33 cellular contexts compared by ENCODE assay signal in genomic region chr6:20255428-20255827, GRCh38.
"Had no signal": no experiment of that assay in that cellular context is flagged by ENCODE, and none has a peak within 500 bp of the region (broad histone marks: within the 10 kb centered on the region; RNA-seq: fewer than 3 reads in every experiment).

No MANE protein-coding gene starts in this region.

- H3K4me3 ChIP-seq: adrenal gland, ascending aorta, body of pancreas, breast epithelium, cardiac muscle cell had no signal

- ATAC-seq: activated naive CD4-positive, alpha-beta T cell treated with anti-CD3 and anti-CD28 coated beads, Interleukin-2, amount 50 U/mL, for 72 hours; activated naive CD8-positive, alpha-beta T cell treated with anti-CD3 and anti-CD28 coated beads, Interleukin-2, amount 50 U/mL, for 24 hours; activated T-cell treated with anti-CD3 and anti-CD28 coated beads, Interleukin-2, amount 50 U/mL, for 4 hours; activated T-cell treated with anti-CD3 and anti-CD28 coated beads, Interleukin-2, amount 50 U/mL, for 72 hours; activated T-helper 17 cell treated with anti-CD3 and anti-CD28 coated beads, Interleukin-2, amount 50 U/mL, for 72 hours; body of pancreas had no signal

- FAIRE-seq: astrocyte, bronchial epithelial cell had no signal

- H3K27ac ChIP-seq: adrenal gland, ascending aorta, body of pancreas, brain microvascular endothelial cell, breast epithelium, cardiac muscle cell had no signal

- DNase-seq: activated effector memory CD4-positive, alpha-beta T cell treated with anti-CD3 and anti-CD28 coated beads, Interleukin-2, amount 50 U/mL, for 16 hours; activated effector memory CD4-positive, alpha-beta T cell treated with Interleukin-2 at 50 U/mL for 16 hours; activated gamma-delta T cell; activated gamma-delta T cell treated with Interleukin-2 at 50 U/mL for 16 hours; activated naive CD4-positive, alpha-beta T cell; activated naive CD4-positive, alpha-beta T cell treated with anti-CD3 and anti-CD28 coated beads for 36 hours; activated naive CD4-positive, alpha-beta T cell treated with anti-CD3 and anti-CD28 coated beads, Interleukin-2, amount 10 ng/mL, durations not matched to agents 7 days and 5 days; activated naive CD4-positive, alpha-beta T cell treated with anti-CD3 and anti-CD28 coated beads, Interleukin-2, amount 50 U/mL, for 16 hours; activated naive CD4-positive, alpha-beta T cell treated with Interleukin-2 at 50 U/mL for 16 hours; activated naive CD8-positive, alpha-beta T cell treated with anti-CD3 and anti-CD28 coated beads for 36 hours; activated naive CD8-positive, alpha-beta T cell treated with anti-CD3 and anti-CD28 coated beads, Interleukin-2, amount 10 ng/mL, durations not matched to agents 7 days and 5 days; activated naive CD8-positive, alpha-beta T cell treated with anti-CD3 and anti-CD28 coated beads, Interleukin-2, amount 50 U/mL, for 24 hours; activated T-cell treated with anti-CD3 and anti-CD28 coated beads, Interleukin-2, amount 50 U/mL, for 24 hours; activated T-cell treated with anti-CD3 and anti-CD28 coated beads, Interleukin-2, amount 50 U/mL, for 4 hours; activated T-cell treated with anti-CD3 and anti-CD28 coated beads, Interleukin-2, amount 50 U/mL, for 48 hours; activated T-cell treated with anti-CD3 and anti-CD28 coated beads, Interleukin-2, amount 50 U/mL, for 72 hours; adrenal gland; amniotic stem cell; amygdala; anterior cingulate cortex; aorta; body of pancreas; brain microvascular endothelial cell; caudate nucleus; central memory CD4-positive, alpha-beta T cell; cerebellar nuclear complex had no signal

- H3K9me3 ChIP-seq: adrenal gland, ascending aorta, body of pancreas, breast epithelium had no signal

- H3K36me3 ChIP-seq: adrenal gland, ascending aorta, brain microvascular endothelial cell, breast epithelium, cardiac muscle cell had no signal

- H3K4me1 ChIP-seq: adrenal gland, ascending aorta, body of pancreas, breast epithelium had no signal

- H3K27me3 ChIP-seq: adrenal gland, ascending aorta, body of pancreas, brain microvascular endothelial cell, breast epithelium, cardiac muscle cell had no signal
